12 cellular contexts compared by ENCODE assay signal in genomic region chr2:203097735-203098134, GRCh38.
DNase-seq lines count a peak whose midpoint lies in the region; ATAC-seq and TF ChIP-seq lines count a peak whose summit lies in the region.
"Had no signal": no experiment of that assay in that cellular context is flagged by ENCODE, and none has a peak within 500 bp of the region (broad histone marks: within the 10 kb centered on the region; RNA-seq: fewer than 3 reads in every experiment).

No MANE protein-coding gene starts in this region.

- H3K27ac ChIP-seq in heart left ventricle, result no peak overlapping the region
- H3K27ac ChIP-seq in gastroesophageal sphincter, result no peak overlapping the region
- H3K27ac ChIP-seq: BLaER1 treated with 17β-estradiol and CSF1 and Interleukin-3, amounts not matched to agents 10 nM and 100 nM had no signal

- no peak for TF ChIP-seq EP300 in gastroesophageal sphincter (IDR thresholded peaks at IDR 0.05)

- TF ChIP-seq POLR2A in heart left ventricle (IDR thresholded peaks at IDR 0.05) (no peak), gastroesophageal sphincter (IDR thresholded peaks at IDR 0.05) (no peak)

- H3K36me3 ChIP-seq in heart left ventricle, result peaks cover 0 to 77% (median 39%) of the 10 kb centered on the region in 9 donors
- peaks cover 0 to 62% of the 10 kb centered on the region in 2 donors for H3K36me3 ChIP-seq in gastroesophageal sphincter

- H3K9me3 ChIP-seq in heart left ventricle, result peaks cover 0 to 1% (median 0%) of the 10 kb centered on the region in 12 donors
- no peaks in the 10 kb centered on the region for H3K9me3 ChIP-seq in gastroesophageal sphincter

- WGBS in heart left ventricle, 4 donors, result 53 to 75% (median 67%) methylated on average over 1 of the region's 1 CpG
- 29 to 36% methylated on average over 1 of the region's 1 CpG for WGBS in gastroesophageal sphincter (ENCODE audit: low coverage in 1 of 2), 2 donors

- H3K27me3 ChIP-seq in heart left ventricle, result no peaks in the 10 kb centered on the region
- H3K27me3 ChIP-seq in gastroesophageal sphincter, result no peaks in the 10 kb centered on the region
- H3K27me3 ChIP-seq: BLaER1 treated with 17β-estradiol and CSF1 and Interleukin-3, amounts not matched to agents 10 nM and 100 nM had no signal

- intact Hi-C loops in heart left ventricle (cut with DNase I), result no loop called here
- intact Hi-C loops in left ventricle myocardium superior (cut with micrococcal nuclease), result no loop called here

- TF ChIP-seq CTCF in heart left ventricle (IDR thresholded peaks at IDR 0.05), result peak in 7 of 12 donors; percentile 9 to 37 (median 32)
- peak in 3 of 4 experiments; percentile 16 to 26 (median 21) for TF ChIP-seq CTCF in gastroesophageal sphincter (IDR thresholded peaks at IDR 0.05)

- ATAC-seq in heart left ventricle (no peak), left ventricle myocardium superior (no peak), gastroesophageal sphincter (no peak), HG02763 (IDR thresholded peaks at IDR 0.05; ENCODE audit: unreplicated experiment) (no peak), GM18498 (IDR thresholded peaks at IDR 0.05; ENCODE audit: unreplicated experiment) (no peak)

- no peak for DNase-seq in heart left ventricle
- DNase-seq in left ventricle myocardium superior, result no peak
- DNase-seq in SW480 (ENCODE audit: low spot score), result peak; percentile 5
- no peak for DNase-seq in activated naive CD4-positive, alpha-beta T cell treated with Interleukin-2 at 50 U/mL for 16 hours
- no peak for DNase-seq in epidermal melanocyte (ENCODE audit: insufficient read length, low spot score)
- DNase-seq: activated CD4-positive, alpha-beta T cell treated with anti-CD3 and anti-CD28 coated beads for 48 hours; NCI-H1092; stimulated activated naive CD4-positive, alpha-beta T cell treated with Interleukin-2 at 50 U/mL for 16 hours had no signal

- no peak overlapping the region for H3K4me3 ChIP-seq in heart left ventricle
- H3K4me3 ChIP-seq in gastroesophageal sphincter, result no peak overlapping the region
- H3K4me3 ChIP-seq: BLaER1 treated with 17β-estradiol and CSF1 and Interleukin-3, amounts not matched to agents 10 nM and 100 nM had no signal

- H3K4me1 ChIP-seq in heart left ventricle, result no peaks in the 10 kb centered on the region
- no peaks in the 10 kb centered on the region for H3K4me1 ChIP-seq in gastroesophageal sphincter
- H3K4me1 ChIP-seq: BLaER1 treated with 17β-estradiol and CSF1 and Interleukin-3, amounts not matched to agents 10 nM and 100 nM had no signal
